9 cellular contexts compared by ENCODE assay signal in genomic region chr21:44485254-44485793, GRCh38. TPM values are rescaled to one million over a fixed set of nuclear protein-coding genes. Genes with fewer than 3 reads are reported as not detected.
A peak's percentile ranks its signal among the peaks of the same experiment; 100 is the strongest.
DNase-seq lines count a peak whose midpoint lies in the region; ATAC-seq, FAIRE-seq and TF ChIP-seq lines count a peak whose summit lies in the region.
"Had no signal": no experiment of that assay in that cellular context is flagged by ENCODE, and none has a peak within 500 bp of the region (broad histone marks: within the 10 kb centered on the region; RNA-seq: fewer than 3 reads in every experiment).

No MANE protein-coding gene starts in this region.

- peaks cover 0 to 2% (median 0%) of the 10 kb centered on the region in 6 donors for H3K9me3 Mint-ChIP-seq in immature natural killer cell

- peak overlapping the region in 1 of 4 donors; percentile 41 for H3K4me3 ChIP-seq in gastrocnemius medialis

- peaks cover 0 to 8% (median 5%) of the 10 kb centered on the region in 3 donors for H3K27me3 ChIP-seq in gastrocnemius medialis

- no peaks in the 10 kb centered on the region for H3K36me3 ChIP-seq in gastrocnemius medialis
- H3K36me3 ChIP-seq: neutrophil had no signal

- no peaks in the 10 kb centered on the region for H3K4me1 ChIP-seq in gastrocnemius medialis

- H3K9me3 ChIP-seq in gastrocnemius medialis, result no peaks in the 10 kb centered on the region
- H3K9me3 ChIP-seq: neutrophil had no signal

- TF ChIP-seq CTCF in gastrocnemius medialis (IDR thresholded peaks at IDR 0.05 in 4 of 5, conservative IDR thresholded peaks at IDR 0.05 in 1 of 5), result no peak

- DNase-seq in activated effector memory CD4-positive, alpha-beta T cell treated with anti-CD3 and anti-CD28 coated beads, Interleukin-2, amount 50 U/mL, for 16 hours, result peak; percentile 83
- DNase-seq in activated effector memory CD4-positive, alpha-beta T cell treated with Interleukin-2 at 50 U/mL for 16 hours, result no peak
- peak; percentile 20 for DNase-seq in activated T-helper 1 cell treated with Interleukin-2 at 50 U/mL for 16 hours (ENCODE audit: low read depth)
- DNase-seq in immature natural killer cell, result peak in 2 of 3 donors; percentile 12 to 24
- peak; percentile 71 for DNase-seq in stimulated activated CD8-positive, alpha-beta memory T cell treated with anti-CD3 and anti-CD28 coated beads, Interleukin-4, amount 100 ng/mL, for 48 hours
- DNase-seq in GM12892 (ENCODE audit: insufficient read length), result no peak
- DNase-seq in cerebellum (ENCODE audit: low spot score), result no peak
- no peak for DNase-seq in gastrocnemius medialis

- ATAC-seq in gastrocnemius medialis, result no peak

- peaks cover 4 to 5% (median 5%) of the 10 kb centered on the region in 3 donors for H3K27me3 Mint-ChIP-seq in immature natural killer cell (ENCODE audit: low read depth in 3 of 3)

- H3K4me1 Mint-ChIP-seq in immature natural killer cell, result peaks cover 0 to 4% of the 10 kb centered on the region in 2 donors

- no peak overlapping the region for H3K27ac ChIP-seq in gastrocnemius medialis
- H3K27ac ChIP-seq: neutrophil had no signal

- H3K36me3 Mint-ChIP-seq in immature natural killer cell, result no peaks in the 10 kb centered on the region

- intact Hi-C loops in gastrocnemius medialis (cut with DNase I; ENCODE audit: low total_unique reads), result no loop called here

- peak overlapping the region in 3 of 5 donors; percentile 27 to 68 (median 52) for H3K4me3 Mint-ChIP-seq in immature natural killer cell

- no peak overlapping the region for H3K27ac Mint-ChIP-seq in immature natural killer cell

- TF ChIP-seq POLR2A in GM12892 (IDR thresholded peaks at IDR 0.05; ENCODE audit: low read depth, low read length) (no peak), gastrocnemius medialis (IDR thresholded peaks at IDR 0.05) (no peak)

- no peak for FAIRE-seq in GM12892 (lab: Jason Lieb, UNC)

- in situ Hi-C loops in gastrocnemius medialis (cut with MboI; ENCODE audit: low sequenced_read_pairs in 4 of 4), result no loop called here

RNA-seq across cellular contexts. Expression of gene LRRC3, which starts 30.0 kb away (rescaled TPM):
- polyA plus RNA-seq in immature natural killer cell, result under 1 TPM in 1 of 3 donors, not detected in 2; 0.29 TPM
- 0.13 TPM for polyA plus RNA-seq in GM12892 (2012; ENCODE audit: missing spikeins)
- 6.4 TPM for total RNA-seq in cerebellum
- total RNA-seq in gastrocnemius medialis, result under 1 TPM; 0.36 to 0.70 (median 0.55) TPM

RNA-seq across cellular contexts. Expression of gene KRTAP10-1, which starts 54.7 kb away (rescaled TPM):
- not detected for polyA plus RNA-seq in immature natural killer cell
- not detected for polyA plus RNA-seq in GM12892 (2012; ENCODE audit: missing spikeins)
- total RNA-seq in cerebellum (not detected), gastrocnemius medialis (not detected)

Comparison
In these comparisons a context has a peak if more than half of its experiments do, and no peak if none do; other contexts are left out.
1. DNase-seq: peak in activated effector memory CD4-positive, alpha-beta T cell treated with anti-CD3 and anti-CD28 coated beads, Interleukin-2, amount 50 U/mL, for 16 hours (single experiment), activated T-helper 1 cell treated with Interleukin-2 at 50 U/mL for 16 hours (single experiment), immature natural killer cell (2 of 3) and stimulated activated CD8-positive, alpha-beta memory T cell treated with anti-CD3 and anti-CD28 coated beads, Interleukin-4, amount 100 ng/mL, for 48 hours (single experiment); none in activated effector memory CD4-positive, alpha-beta T cell treated with Interleukin-2 at 50 U/mL for 16 hours (single experiment), GM12892 (single experiment), cerebellum (single experiment) and gastrocnemius medialis (0 of 2).